Comparison of ENCODE assay signal across 20 cellular contexts in genomic region chr5:123802298-123802951, GRCh38.
DNase-seq lines count a peak whose midpoint lies in the region; ATAC-seq and TF ChIP-seq lines count a peak whose summit lies in the region.
"Had no signal": no experiment of that assay in that cellular context is flagged by ENCODE, and none has a peak within 500 bp of the region (broad histone marks: within the 10 kb centered on the region; RNA-seq: fewer than 3 reads in every experiment).

No MANE protein-coding gene starts in this region.

- peak overlapping the region; percentile 62 for H3K56ac ChIP-seq in mesendoderm (ENCODE audit: low read length)

- no peaks in the 10 kb centered on the region for H3K36me3 Mint-ChIP-seq in brain
- H3K36me3 Mint-ChIP-seq in stimulated activated naive B cell treated with anti-CD40 and anti-IgM and Interleukin-4, amounts not matched to agents 10 μg/mL and 1 μg/mL and 100 μg/mL, for 72 hours: no peaks in the 10 kb centered on the region
- H3K36me3 Mint-ChIP-seq in HFFc6 (ENCODE audit: low read depth): no peaks in the 10 kb centered on the region
- H3K36me3 Mint-ChIP-seq: CD4-positive, CD25-positive, alpha-beta regulatory T cell had no signal

- H2BK5ac ChIP-seq in mesendoderm (ENCODE audit: low read length): peak overlapping the region; percentile 94

- H3K9me3 Mint-ChIP-seq in brain (peaks cover 0 to 17% (median 0%) of the 10 kb centered on the region in 5 experiments), HFFc6 (no peaks in the 10 kb centered on the region)
- H3K9me3 Mint-ChIP-seq in stimulated activated naive B cell treated with anti-CD40 and anti-IgM and Interleukin-4, amounts not matched to agents 10 μg/mL and 1 μg/mL and 100 μg/mL, for 72 hours: no peaks in the 10 kb centered on the region

- no CpG with 5 or more reads among the region's 4 CpGs for WGBS in mesendoderm (ENCODE audit: extremely low coverage, insufficient coverage, low lambda C conversion rate)

- no peak for TF ChIP-seq CTCF in brain (conservative IDR thresholded peaks at IDR 0.05)
- TF ChIP-seq CTCF in HFFc6 (IDR thresholded peaks at IDR 0.05): no peak

- H3K4me1 Mint-ChIP-seq in brain (peaks cover 39% of the 10 kb centered on the region), HFFc6 (ENCODE audit: low read depth) (peaks cover 9% of the 10 kb centered on the region)
- no peaks in the 10 kb centered on the region for H3K4me1 Mint-ChIP-seq in stimulated activated naive B cell treated with anti-CD40 and anti-IgM and Interleukin-4, amounts not matched to agents 10 μg/mL and 1 μg/mL and 100 μg/mL, for 72 hours
- H3K4me1 Mint-ChIP-seq: B cell; CD4-positive, CD25-positive, alpha-beta regulatory T cell had no signal

- no peak overlapping the region for H3K23ac ChIP-seq in mesendoderm (ENCODE audit: low read length)

- no peak overlapping the region for H2AK5ac ChIP-seq in mesendoderm (ENCODE audit: low read length)

- no peak overlapping the region for H3K4me3 ChIP-seq in mesendoderm (ENCODE audit: low read length)

- no peak for ATAC-seq in stimulated activated naive B cell treated with anti-CD40 and anti-IgM and Interleukin-4, amounts not matched to agents 10 μg/mL and 1 μg/mL and 100 μg/mL, for 72 hours (replicated peaks)

- H4K5ac ChIP-seq in mesendoderm (ENCODE audit: low read length): no peak overlapping the region

- H3K27ac Mint-ChIP-seq in brain: peak overlapping the region in 3 of 5 experiments; percentile 25 to 51 (median 40)
- H3K27ac Mint-ChIP-seq in stimulated activated naive B cell treated with anti-CD40 and anti-IgM and Interleukin-4, amounts not matched to agents 10 μg/mL and 1 μg/mL and 100 μg/mL, for 72 hours: no peak overlapping the region
- H3K27ac Mint-ChIP-seq in HFFc6: no peak overlapping the region
- H3K27ac Mint-ChIP-seq: B cell; CD4-positive, CD25-positive, alpha-beta regulatory T cell had no signal

- no peak overlapping the region for H2BK15ac ChIP-seq in mesendoderm (replicated peaks; ENCODE audit: low read depth)

- no peak overlapping the region for H3K4ac ChIP-seq in mesendoderm (ENCODE audit: low read depth, low read length)

- DNase-seq in NCI-H146 (lab: John Stamatoyannopoulos, UW): peak; percentile 6
- no peak for DNase-seq in NCI-H146 treated with DMSO at 0.1 percent for 48 hours (lab: John Stamatoyannopoulos, UW; ENCODE audit: unreplicated experiment)
- peak; percentile 98 for DNase-seq in mesendoderm
- no peak for DNase-seq in NCI-H2227 treated with DMSO at 0.1 percent for 48 hours (lab: John Stamatoyannopoulos, UW)
- DNase-seq in stimulated activated naive B cell treated with anti-CD40 and anti-IgM and Interleukin-4, amounts not matched to agents 10 μg/mL and 1 μg/mL and 100 μg/mL, for 72 hours: no peak
- no peak for DNase-seq in HFFc6
- DNase-seq in pons (ENCODE audit: low spot score): no peak
- DNase-seq: Caco-2; CD4-positive, CD25-positive, alpha-beta regulatory T cell; DMS153; KG1; NCI-H1048; NCI-H1694 treated with DMSO at 0.1 percent for 48 hours; NCI-H345; NCI-H526; NK-92 treated with Interleukin-12 subunit alpha and Interleukin-12 subunit beta, amount 100 ng/mL, for 24 hours had no signal

- H3K79me1 ChIP-seq in mesendoderm (ENCODE audit: low read length): no peaks in the 10 kb centered on the region

- no peak overlapping the region for H3K18ac ChIP-seq in mesendoderm (ENCODE audit: low read length)

- H3K27me3 ChIP-seq in mesendoderm (ENCODE audit: insufficient read depth, low read length, poor library complexity): no peaks in the 10 kb centered on the region

- H3K4me1 ChIP-seq in mesendoderm (ENCODE audit: control insufficient read depth, low read depth, low read length): peaks cover 13% of the 10 kb centered on the region

- H3K79me2 ChIP-seq in mesendoderm (ENCODE audit: control insufficient read depth, insufficient read depth, low read length): no peaks in the 10 kb centered on the region

- H4K8ac ChIP-seq in mesendoderm (ENCODE audit: low read depth, low read length): no peak overlapping the region

- H3K27me3 Mint-ChIP-seq in brain (no peaks in the 10 kb centered on the region), HFFc6 (ENCODE audit: insufficient read depth) (no peaks in the 10 kb centered on the region; the same call in 1 of the 2 replicates)
- no peaks in the 10 kb centered on the region for H3K27me3 Mint-ChIP-seq in stimulated activated naive B cell treated with anti-CD40 and anti-IgM and Interleukin-4, amounts not matched to agents 10 μg/mL and 1 μg/mL and 100 μg/mL, for 72 hours
- H3K27me3 Mint-ChIP-seq: B cell had no signal

- H3K27ac ChIP-seq in mesendoderm (ENCODE audit: low read depth, low read length): peak overlapping the region; percentile 52
- H3K27ac ChIP-seq: 22Rv1, RWPE1 had no signal

- H3K36me3 ChIP-seq in mesendoderm (ENCODE audit: control insufficient read depth, insufficient read depth, low read length): no peaks in the 10 kb centered on the region

- no peak overlapping the region for H3K9ac ChIP-seq in mesendoderm (ENCODE audit: low read length)

- H2BK120ac ChIP-seq in mesendoderm (ENCODE audit: low read depth, low read length): peak overlapping the region; percentile 89

- no peak overlapping the region for H3K4me2 ChIP-seq in mesendoderm (ENCODE audit: low read length)

- H3K4me3 Mint-ChIP-seq in brain (no peak overlapping the region), HFFc6 (no peak overlapping the region)
- no peak overlapping the region for H3K4me3 Mint-ChIP-seq in stimulated activated naive B cell treated with anti-CD40 and anti-IgM and Interleukin-4, amounts not matched to agents 10 μg/mL and 1 μg/mL and 100 μg/mL, for 72 hours
- H3K4me3 Mint-ChIP-seq: B cell; CD4-positive, CD25-positive, alpha-beta regulatory T cell had no signal

Comparison
In these comparisons a context has a peak if more than half of its experiments do, and no peak if none do; other contexts are left out.
1. DNase-seq: peak in NCI-H146 (single experiment) and mesendoderm (single experiment); none in NCI-H146 treated with DMSO at 0.1 percent for 48 hours (single experiment), NCI-H2227 treated with DMSO at 0.1 percent for 48 hours (single experiment), stimulated activated naive B cell treated with anti-CD40 and anti-IgM and Interleukin-4, amounts not matched to agents 10 μg/mL and 1 μg/mL and 100 μg/mL, for 72 hours (single experiment), HFFc6 (single experiment) and pons (single experiment).
2. H3K27ac Mint-ChIP-seq: peak in brain (3 of 5); none in stimulated activated naive B cell treated with anti-CD40 and anti-IgM and Interleukin-4, amounts not matched to agents 10 μg/mL and 1 μg/mL and 100 μg/mL, for 72 hours (single experiment) and HFFc6 (single experiment).